Comparison of ENCODE assay signal across 1 cellular context in the genomic region with DNA sequence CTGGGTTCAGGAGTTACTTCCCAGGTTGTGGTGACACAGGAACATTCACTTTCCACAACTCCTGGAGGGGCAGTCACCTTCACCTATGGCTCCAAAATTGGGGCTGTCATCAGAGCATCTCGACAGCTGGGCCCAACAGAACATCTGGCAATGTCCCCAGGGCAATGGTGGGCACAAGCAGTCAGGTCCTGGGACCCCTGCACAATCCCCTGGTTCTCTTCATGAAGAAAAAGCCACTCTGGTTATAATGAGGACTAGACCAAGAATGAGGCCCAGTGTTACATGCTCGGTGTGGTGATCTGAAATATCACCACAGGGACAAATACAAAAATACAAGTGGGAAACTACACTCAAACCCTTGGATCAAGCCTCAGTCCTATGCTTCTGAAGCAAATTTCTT.
TF ChIP-seq lines count a peak whose summit lies in the region.

No MANE protein-coding gene starts in this region.

TF ChIP-seq in K562, 482 proteins besides CTCF, POLR2A, EP300 and RAD21 (continues in another document):
- TF ChIP-seq SMAD1 (IDR thresholded peaks at IDR 0.05; ENCODE audit: low read depth, low read length, partially characterized antibody) (no peak), HMG20B (CRISPR knock-in tag; IDR thresholded peaks at IDR 0.05) (no peak), IFI16 (CRISPR knock-in tag; IDR thresholded peaks at IDR 0.05) (no peak), PRMT5 (CRISPR knock-in tag; IDR thresholded peaks at IDR 0.05) (0 out of 2 replicates have a peak, but pooled peaks have one; percentile 69), RBM25 (IDR thresholded peaks at IDR 0.05; ENCODE audit: low read depth, low read length, severe bottlenecking) (no peak), MEF2A (IDR thresholded peaks at IDR 0.05; ENCODE audit: control insufficient read depth, low read depth, low read length) (0 out of 2 replicates have a peak, but pooled peaks have one; percentile 0), ZNF830 (CRISPR knock-in tag; IDR thresholded peaks at IDR 0.05) (no peak), HNRNPUL1 (IDR thresholded peaks at IDR 0.05; ENCODE audit: low read length) (no peak), ZMIZ1 (IDR thresholded peaks at IDR 0.05; ENCODE audit: low read depth in 2 of 2, low read length in 2 of 2) (no peak), HOXB6 (CRISPR knock-in tag; IDR thresholded peaks at IDR 0.05; ENCODE audit: borderline replicate concordance) (no peak), MNT (conservative IDR thresholded peaks at IDR 0.05) (no peak), RERE (CRISPR knock-in tag; IDR thresholded peaks at IDR 0.05; ENCODE audit: borderline replicate concordance) (no peak), MGA (IDR thresholded peaks at IDR 0.05) (no peak), ZNF717 (CRISPR knock-in tag; IDR thresholded peaks at IDR 0.05) (no peak), ZC3H4 (CRISPR knock-in tag; IDR thresholded peaks at IDR 0.05; ENCODE audit: borderline replicate concordance) (peak; percentile 71; the same call in 1 of the 2 replicates)
